Comparison of ENCODE assay signal across 19 cellular contexts in the genomic region with DNA sequence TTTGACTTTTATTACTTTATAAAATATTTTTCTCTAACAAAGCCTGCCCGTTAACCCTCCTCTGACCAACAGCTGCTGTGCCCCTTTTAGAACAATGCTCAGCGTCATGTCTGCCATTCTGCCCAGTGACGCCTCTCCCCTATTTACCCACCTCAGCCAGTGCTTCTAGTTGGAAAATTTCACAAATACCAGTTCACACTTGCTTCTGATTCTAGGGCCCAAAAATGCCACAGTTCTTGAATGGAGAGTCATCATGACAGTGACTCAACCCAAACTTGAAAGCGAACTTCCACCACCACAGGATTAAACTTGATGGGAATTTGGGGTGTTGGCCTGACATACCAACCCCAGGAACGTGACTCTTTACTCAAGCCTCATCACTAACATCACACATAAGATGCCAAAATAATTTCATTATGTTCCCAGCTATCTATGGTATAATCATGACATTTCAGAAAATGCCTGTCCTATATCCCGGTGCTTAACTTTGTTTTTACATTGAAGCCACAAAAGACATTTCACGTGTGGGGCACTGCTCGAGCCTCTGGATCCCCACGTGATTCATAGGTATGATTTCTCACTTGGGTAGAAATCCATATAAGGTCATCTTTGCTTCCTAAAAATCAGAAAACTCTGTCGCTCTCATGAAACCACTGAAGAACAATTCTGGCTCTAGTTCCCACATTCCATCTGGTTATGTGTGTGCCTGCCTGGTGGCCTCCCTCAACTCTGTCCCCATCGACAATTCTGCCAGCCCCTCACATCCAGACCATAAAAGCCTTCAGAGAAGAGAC.
DNase-seq lines count a peak whose midpoint lies in the region; ATAC-seq, FAIRE-seq and TF ChIP-seq lines count a peak whose summit lies in the region.
"Had no signal": no experiment of that assay in that cellular context is flagged by ENCODE, and none has a peak within 500 bp of the region (broad histone marks: within the 10 kb centered on the region; RNA-seq: fewer than 3 reads in every experiment).

No MANE protein-coding gene starts in this region.

- no peak overlapping the region for H4K91ac ChIP-seq in neuronal stem cell (ENCODE audit: low read depth, low read length, poor library complexity)

- H2BK120ac ChIP-seq in mesendoderm (ENCODE audit: low read depth, low read length) (no peak overlapping the region), neuronal stem cell (ENCODE audit: low read depth, low read length) (no peak overlapping the region)

- H3K4me3 ChIP-seq in AG09309 (ENCODE audit: control insufficient read depth, low read depth, low read length) (no peak overlapping the region), mesendoderm (ENCODE audit: low read length) (no peak overlapping the region), neuronal stem cell (ENCODE audit: low read length in 2 of 2) (no peak overlapping the region), small intestine (ENCODE audit: low read depth in 1 of 2, low read length in 2 of 2) (no peak overlapping the region)
- H3K4me3 ChIP-seq: GM23338 had no signal

- H3K18ac ChIP-seq in mesendoderm (ENCODE audit: low read length) (no peak overlapping the region), neuronal stem cell (ENCODE audit: low read length) (no peak overlapping the region)

- no peak for TF ChIP-seq CTCF in AG09309 (IDR thresholded peaks at IDR 0.05; ENCODE audit: control insufficient read depth, insufficient read depth, low read depth, low read length, missing control alignments)

- H4K8ac ChIP-seq in mesendoderm (ENCODE audit: low read depth, low read length) (no peak overlapping the region), neuronal stem cell (ENCODE audit: low read depth, low read length) (no peak overlapping the region)

- no peaks in the 10 kb centered on the region for H3K79me2 ChIP-seq in mesendoderm (ENCODE audit: control insufficient read depth, insufficient read depth, low read length)

- H3K56ac ChIP-seq in mesendoderm (ENCODE audit: low read length), result no peak overlapping the region

- no peaks in the 10 kb centered on the region for H3K79me1 ChIP-seq in mesendoderm (ENCODE audit: low read length)
- no peaks in the 10 kb centered on the region for H3K79me1 ChIP-seq in neuronal stem cell (ENCODE audit: low read depth, low read length)

- no peak for ATAC-seq in HG02610 (IDR thresholded peaks at IDR 0.05; ENCODE audit: unreplicated experiment)
- ATAC-seq in activated CD4-positive, CD25-positive, alpha-beta regulatory T cell treated with anti-CD3 and anti-CD28 coated beads, Interleukin-2, amount 50 U/mL, for 24 hours, result no peak

- H2AFZ ChIP-seq in neuronal stem cell (ENCODE audit: low read length), result no peak overlapping the region
- H2AFZ ChIP-seq: GM23338 had no signal

- H2BK15ac ChIP-seq in mesendoderm (replicated peaks; ENCODE audit: low read depth) (no peak overlapping the region), neuronal stem cell (ENCODE audit: low read length) (no peak overlapping the region)

- no CpG with 5 or more reads among the region's 11 CpGs for WGBS in mesendoderm (ENCODE audit: extremely low coverage, insufficient coverage, low lambda C conversion rate)
- WGBS in neuronal stem cell (ENCODE audit: extremely low coverage in 2 of 2, insufficient read length in 2 of 2, insufficient replicate concordance in 1 of 2), 2 donors, result no CpG with 5 or more reads among the region's 11 CpGs
- 77 to 87% (median 77%) methylated on average over 11 of the region's 11 CpGs for WGBS in small intestine, 3 donors

- no peak overlapping the region for H2BK12ac ChIP-seq in neuronal stem cell (ENCODE audit: low read length)

- DNase-seq in AG09309 (ENCODE audit: low read depth), result peak; percentile 66
- peak; percentile 78 for DNase-seq in HS-5 (ENCODE audit: low read depth)
- peak; percentile 65 for DNase-seq in astrocyte of the hippocampus (ENCODE audit: low read depth, low spot score)
- DNase-seq in mesendoderm, result peak; percentile 11
- DNase-seq in neuronal stem cell (ENCODE audit: low spot score), result no peak
- no peak for DNase-seq in small intestine
- DNase-seq: activated CD4-positive, alpha-beta memory T cell treated with anti-CD3 and anti-CD28 coated beads, Interleukin-2, amount 10 ng/mL, durations not matched to agents 7 days and 5 days; activated naive CD8-positive, alpha-beta T cell treated with anti-CD3 and anti-CD28 coated beads for 36 hours; dermis blood vessel endothelial cell; hippocampal formation; NCI-H1417 treated with DMSO at 0.1 percent for 48 hours; RPMI8226; stimulated activated CD4-positive, alpha-beta T cell treated with anti-CD3 and anti-CD28 coated beads, Interleukin-1b, Interleukin-23, amount 100 ng/mL, for 48 hours had no signal

- H3K4me1 ChIP-seq in mesendoderm (ENCODE audit: control insufficient read depth, low read depth, low read length) (peaks cover 2% of the 10 kb centered on the region), neuronal stem cell (ENCODE audit: control insufficient read depth in 2 of 2, insufficient read depth in 1 of 2, low read depth in 1 of 2, low read length in 2 of 2) (peaks cover 0 to 2% of the 10 kb centered on the region in 2 donors), small intestine (ENCODE audit: control insufficient read depth in 2 of 2, insufficient read depth in 1 of 2, low read depth in 1 of 2, low read length in 1 of 2) (no peaks in the 10 kb centered on the region)

- H2BK5ac ChIP-seq in mesendoderm (ENCODE audit: low read length) (no peak overlapping the region), neuronal stem cell (ENCODE audit: low read length) (no peak overlapping the region)

- H3K9ac ChIP-seq in mesendoderm (ENCODE audit: low read length), result no peak overlapping the region
- H3K9ac ChIP-seq in neuronal stem cell (ENCODE audit: low read depth, low read length, poor library complexity), result no peak overlapping the region
- H3K9ac ChIP-seq: KMS-11 had no signal

- H3K4me2 ChIP-seq in mesendoderm (ENCODE audit: low read length) (no peak overlapping the region), neuronal stem cell (ENCODE audit: insufficient read depth, low read length, poor library complexity, severe bottlenecking) (no peak overlapping the region)
- H3K4me2 ChIP-seq: GM23338, KMS-11 had no signal

- H2AK5ac ChIP-seq in mesendoderm (ENCODE audit: low read length) (no peak overlapping the region), neuronal stem cell (ENCODE audit: low read depth, low read length) (no peak overlapping the region)

- H3K23ac ChIP-seq in mesendoderm (ENCODE audit: low read length), result no peak overlapping the region
- H3K23ac ChIP-seq in neuronal stem cell (ENCODE audit: low read depth, low read length, poor library complexity), result no peak overlapping the region

- H3K27ac ChIP-seq in mesendoderm (ENCODE audit: low read depth, low read length) (no peak overlapping the region), neuronal stem cell (replicated peaks; ENCODE audit: low read length) (no peak overlapping the region), small intestine (ENCODE audit: low read depth in 1 of 2, low read length in 1 of 2) (no peak overlapping the region)
- H3K27ac ChIP-seq: KMS-11 had no signal

- H3K4ac ChIP-seq in mesendoderm (ENCODE audit: low read depth, low read length), result no peak overlapping the region
- no peak overlapping the region for H3K4ac ChIP-seq in neuronal stem cell (ENCODE audit: low read length)

- H4K5ac ChIP-seq in mesendoderm (ENCODE audit: low read length), result no peak overlapping the region

- H3K9me3 ChIP-seq in neuronal stem cell (replicated peaks in 1 of 2; ENCODE audit: control insufficient read depth in 2 of 2, insufficient read depth in 1 of 2, low read depth in 1 of 2, low read length in 2 of 2) (peaks cover 0 to 1% of the 10 kb centered on the region in 2 donors), small intestine (ENCODE audit: control insufficient read depth, low read depth) (no peaks in the 10 kb centered on the region)

- H3K14ac ChIP-seq in neuronal stem cell (ENCODE audit: low read length), result no peak overlapping the region

- no peaks in the 10 kb centered on the region for H3K36me3 ChIP-seq in mesendoderm (ENCODE audit: control insufficient read depth, insufficient read depth, low read length)
- H3K36me3 ChIP-seq in neuronal stem cell (replicated peaks in 1 of 2; ENCODE audit: control insufficient read depth in 2 of 2, insufficient read depth in 2 of 2, low read length in 2 of 2), result no peaks in the 10 kb centered on the region
- H3K36me3 ChIP-seq in small intestine (ENCODE audit: control insufficient read depth in 2 of 2, insufficient read depth in 2 of 2, low read length in 2 of 2), result no peaks in the 10 kb centered on the region

- no peaks in the 10 kb centered on the region for H3K27me3 ChIP-seq in mesendoderm (ENCODE audit: insufficient read depth, low read length, poor library complexity)
- H3K27me3 ChIP-seq in neuronal stem cell (ENCODE audit: control insufficient read depth in 3 of 3, insufficient read depth in 3 of 3, low read depth in 1 of 3, low read length in 3 of 3), result no peaks in the 10 kb centered on the region
- peaks cover 0 to 2% of the 10 kb centered on the region in 2 donors for H3K27me3 ChIP-seq in small intestine (ENCODE audit: control insufficient read depth in 2 of 2, insufficient read depth in 2 of 2, low read length in 2 of 2)

- FAIRE-seq in small intestine (lab: Jason Lieb, UNC), result no peak
- FAIRE-seq: G401.6, GM12892 had no signal

Comparison
In these comparisons a context has a peak if more than half of its experiments do, and no peak if none do; other contexts are left out.
1. DNase-seq: peak in AG09309 (single experiment), HS-5 (single experiment), astrocyte of the hippocampus (single experiment) and mesendoderm (single experiment); none in neuronal stem cell (single experiment) and small intestine (single experiment).